ENCODE assay signal across 20 cellular contexts in the genomic region with DNA sequence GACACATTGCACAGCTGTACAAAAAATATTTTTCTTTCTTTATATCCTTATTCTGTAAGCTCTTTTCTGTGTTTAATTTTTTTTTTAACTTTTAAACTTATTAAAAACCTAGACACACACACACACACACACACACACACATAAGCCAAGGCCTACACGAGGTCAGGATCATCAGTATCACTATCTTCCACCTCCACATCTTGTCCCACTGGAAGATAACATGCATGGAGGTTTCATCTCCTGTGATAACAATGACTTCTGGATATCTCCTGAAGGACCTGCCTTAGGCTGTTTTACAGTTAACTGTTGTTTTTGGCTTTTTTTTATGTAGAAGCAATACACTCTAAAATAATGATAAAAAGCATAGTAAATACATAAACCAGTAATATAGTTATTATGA.
"Had no signal": no experiment of that assay in that cellular context is flagged by ENCODE, and none has a peak within 500 bp of the region (broad histone marks: within the 10 kb centered on the region; RNA-seq: fewer than 3 reads in every experiment).

No MANE protein-coding gene starts in this region.

- H3K9ac ChIP-seq: KMS-11 had no signal

- DNase-seq: Kasumi-1, NCI-H1048, NCI-H1105, NCI-H1417, NCI-H1436 treated with DMSO at 0.1 percent for 48 hours, NCI-H1694, NCI-H187 treated with DMSO at 0.1 percent for 48 hours, NCI-H2029 treated with DMSO at 0.1 percent for 48 hours, NCI-H2171 treated with DMSO at 0.1 percent for 48 hours, NCI-H345, NCI-H446 treated with DMSO at 0.1 percent for 48 hours, NCI-H510A treated with DMSO at 0.1 percent for 48 hours, NCI-H526 treated with DMSO at 0.1 percent for 48 hours, NCI-H774, SHP77, T-helper 1 cell had no signal

- H3K4me2 ChIP-seq: KMS-11 had no signal

- H3K27ac ChIP-seq: KMS-11, RWPE1 had no signal

- ATAC-seq: Panc1, SK-N-SH treated with all-trans-retinoic acid at 6 μM for 48 hours had no signal
